17 cellular contexts compared by ENCODE assay signal in the genomic region with DNA sequence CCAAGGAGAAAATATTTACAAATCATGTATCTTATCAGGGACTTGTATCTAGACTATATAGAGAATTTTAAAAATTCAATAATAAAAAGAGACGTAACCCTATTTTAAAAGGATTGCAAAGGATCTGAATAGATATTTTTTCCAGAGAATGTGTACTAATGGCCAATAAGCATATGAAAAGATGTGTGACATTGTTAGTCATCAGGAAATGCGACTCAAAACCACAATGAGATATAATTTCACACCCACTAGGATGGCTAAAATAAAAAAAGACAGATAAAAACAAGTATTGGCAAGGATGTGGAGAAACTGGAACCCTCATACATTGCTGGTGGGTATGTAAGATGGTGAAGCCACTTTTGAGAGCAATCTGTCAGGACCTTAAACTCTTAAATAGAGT.
DNase-seq lines count a peak whose midpoint lies in the region; FAIRE-seq and TF ChIP-seq lines count a peak whose summit lies in the region.
"Had no signal": no experiment of that assay in that cellular context is flagged by ENCODE, and none has a peak within 500 bp of the region (broad histone marks: within the 10 kb centered on the region; RNA-seq: fewer than 3 reads in every experiment).

No MANE protein-coding gene starts in this region.

- CTCF ChIA-PET in A673 (lab: Charles Lee) = no interaction called here

- H3K27me3 ChIP-seq in A673 (replicated peaks; ENCODE audit: insufficient read depth, low read depth, low read length, poor library complexity) (peaks cover 6% of the 10 kb centered on the region), astrocyte (ENCODE audit: insufficient read depth, low read length) (no peaks in the 10 kb centered on the region), brain microvascular endothelial cell (replicated peaks) (no peaks in the 10 kb centered on the region)

- in situ Hi-C loops in brain microvascular endothelial cell (cut with HindIII; ENCODE audit: low pct_ligation_motif_present, low sequenced_read_pairs) = no loop called here

- peak; percentile 5 for DNase-seq in A673 (ENCODE audit: low spot score)
- DNase-seq in HCEC 1CT = peak; percentile 6
- peak; percentile 47 for DNase-seq in M059J (ENCODE audit: low read depth)
- DNase-seq in astrocyte (ENCODE audit: low read depth) = no peak
- no peak for DNase-seq in GM20000 (ENCODE audit: low spot score)
- DNase-seq in brain microvascular endothelial cell = no peak
- DNase-seq in ureter (ENCODE audit: low spot score) = no peak
- no peak for DNase-seq in activated T-cell treated with anti-CD3 and anti-CD28 coated beads, Interleukin-2, amount 50 U/mL, for 1 hour
- DNase-seq: 8988T; ACHN; CD8-positive, alpha-beta T cell; COR-L47; DMS153; DMS79 treated with DMSO at 0.1 percent for 48 hours; IMR-90 had no signal

- no peak overlapping the region for H3K4me2 ChIP-seq in astrocyte (ENCODE audit: low read length)

- H3K27me3 Mint-ChIP-seq in astrocyte (ENCODE audit: low read depth, unreplicated experiment) = no peaks in the 10 kb centered on the region

- no peak overlapping the region for H3K27ac ChIP-seq in A673 (ENCODE audit: low read depth, low read length, poor library complexity, severe bottlenecking)
- no peak overlapping the region for H3K27ac ChIP-seq in astrocyte (ENCODE audit: low read depth, low read length)
- H3K27ac ChIP-seq in brain microvascular endothelial cell = no peak overlapping the region

- no peak overlapping the region for H3K4me3 Mint-ChIP-seq in astrocyte (ENCODE audit: unreplicated experiment)
- H3K4me3 Mint-ChIP-seq: CD14-positive monocyte; CD8-positive, alpha-beta T cell had no signal

- peaks cover 6% of the 10 kb centered on the region for H3K9me3 Mint-ChIP-seq in astrocyte (ENCODE audit: unreplicated experiment)

- POLR2A ChIA-PET in A673 (lab: Charles Lee; ENCODE audit: low non-redundant PET) = no interaction called here

- FAIRE-seq in astrocyte (lab: Jason Lieb, UNC) = peak; percentile 58
- FAIRE-seq: D721Med had no signal

- no peaks in the 10 kb centered on the region for H3K79me2 ChIP-seq in astrocyte (ENCODE audit: insufficient read depth, low read length)

- H3K36me3 Mint-ChIP-seq in astrocyte (ENCODE audit: low read depth, unreplicated experiment) = no peaks in the 10 kb centered on the region
- H3K36me3 Mint-ChIP-seq: CD14-positive monocyte; CD8-positive, alpha-beta T cell had no signal

- no peaks in the 10 kb centered on the region for H3K4me1 Mint-ChIP-seq in astrocyte (ENCODE audit: low read depth, unreplicated experiment)
- H3K4me1 Mint-ChIP-seq: CD14-positive monocyte had no signal

- H3K9me3 ChIP-seq in A673 (ENCODE audit: low read depth, low read length, poor library complexity, severe bottlenecking) (peaks cover 9% of the 10 kb centered on the region), astrocyte (ENCODE audit: insufficient read depth, low read depth, low read length) (no peaks in the 10 kb centered on the region)

- H3K4me1 ChIP-seq in A673 (ENCODE audit: insufficient read depth, low read length, poor library complexity, severe bottlenecking) = no peaks in the 10 kb centered on the region
- H3K4me1 ChIP-seq in astrocyte (ENCODE audit: insufficient read depth, low read length) = no peaks in the 10 kb centered on the region

- no peak for TF ChIP-seq CTCF in A673 (conservative IDR thresholded peaks at IDR 0.05; ENCODE audit: low read depth, low read length)
- TF ChIP-seq CTCF in astrocyte (IDR thresholded peaks at IDR 0.05; ENCODE audit: insufficient read depth, low read depth, low read length) = no peak
- TF ChIP-seq CTCF in GM20000 (IDR thresholded peaks at IDR 0.05; ENCODE audit: extremely low read depth, missing control alignments) = no peak
- TF ChIP-seq CTCF in brain microvascular endothelial cell (IDR thresholded peaks at IDR 0.05; ENCODE audit: low read depth, low read length, missing control alignments) = no peak

- H3K36me3 ChIP-seq in A673 (ENCODE audit: insufficient read depth, low read length, poor library complexity, severe bottlenecking) (no peaks in the 10 kb centered on the region), astrocyte (ENCODE audit: insufficient read depth, low read length) (no peaks in the 10 kb centered on the region), brain microvascular endothelial cell (replicated peaks) (no peaks in the 10 kb centered on the region)

- intact Hi-C loops in A673 (cut with micrococcal nuclease; ENCODE audit: unreplicated experiment) = no loop called here

- H3K27ac Mint-ChIP-seq in astrocyte (ENCODE audit: unreplicated experiment) = no peak overlapping the region
- H3K27ac Mint-ChIP-seq: CD14-positive monocyte; CD8-positive, alpha-beta T cell had no signal

- no TSS peak for BruUV-seq in A673 (replicated peaks; lab: Mats Ljungman, UMichigan)

- no peak overlapping the region for H2AFZ ChIP-seq in astrocyte (ENCODE audit: low read depth, low read length)

- H3K4me3 ChIP-seq in A673 (ENCODE audit: low read depth, low read length, poor library complexity, severe bottlenecking) (no peak overlapping the region), astrocyte (ENCODE audit: insufficient read depth, low read depth, low read length) (no peak overlapping the region), brain microvascular endothelial cell (ENCODE audit: low read depth, low read length) (no peak overlapping the region)

- no peaks in the 10 kb centered on the region for H4K20me1 ChIP-seq in astrocyte (ENCODE audit: insufficient read depth, low read length)

- no peak overlapping the region for H3K9ac ChIP-seq in astrocyte (ENCODE audit: low read length)

Comparison
In these comparisons a context has a peak if more than half of its experiments do, and no peak if none do; other contexts are left out.
1. DNase-seq: peak in A673 (single experiment), HCEC 1CT (single experiment) and M059J (single experiment); none in astrocyte (single experiment), GM20000 (single experiment), brain microvascular endothelial cell (single experiment), ureter (single experiment) and activated T-cell treated with anti-CD3 and anti-CD28 coated beads, Interleukin-2, amount 50 U/mL, for 1 hour (single experiment).